ENCODE assay signal across 1 cellular context in the genomic region with DNA sequence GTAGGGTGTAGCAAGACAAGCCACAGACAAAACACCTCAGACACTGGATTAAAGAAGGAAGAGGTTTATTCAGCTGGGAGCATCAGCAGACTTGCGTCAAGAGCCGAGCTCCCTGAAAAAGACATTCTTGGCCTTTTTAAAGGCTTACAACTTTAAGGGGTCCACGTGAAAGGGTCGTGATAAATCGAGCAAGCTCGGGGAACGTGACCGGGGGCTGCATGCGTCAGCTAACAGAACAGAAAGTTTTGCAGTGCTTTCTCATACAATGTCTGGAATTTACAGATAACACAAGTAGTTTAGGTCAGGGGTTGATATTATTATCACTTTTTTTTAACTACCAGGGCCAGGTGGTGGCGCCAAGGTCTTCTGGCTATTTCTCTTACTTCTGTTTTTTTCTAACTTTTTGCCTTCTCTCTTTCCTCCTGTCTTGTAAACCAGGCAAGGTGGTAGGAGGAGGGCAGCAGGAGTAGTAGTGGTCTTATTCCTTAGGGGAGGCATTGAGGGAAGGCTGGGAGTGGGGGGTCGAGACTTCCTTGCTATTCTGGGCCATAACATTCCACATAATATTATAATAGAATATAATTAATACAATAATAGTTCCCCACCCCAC.
TF ChIP-seq lines count a peak whose summit lies in the region.

No MANE protein-coding gene starts in this region.

TF ChIP-seq in endothelial cell of umbilical vein, 7 proteins besides CTCF, POLR2A, EP300 and RAD21:
- no peak for TF ChIP-seq GATA2 (IDR thresholded peaks at IDR 0.05; ENCODE audit: insufficient read depth, insufficient read length, low read depth, low read length)
- TF ChIP-seq JUN (IDR thresholded peaks at IDR 0.05; ENCODE audit: borderline replicate concordance, insufficient read depth, insufficient read length, low read depth): no peak
- TF ChIP-seq POLR2AphosphoS5 (IDR thresholded peaks at IDR 0.05; ENCODE audit: insufficient read depth, low read depth, low read length): no peak
- TF ChIP-seq, protein P1, sequence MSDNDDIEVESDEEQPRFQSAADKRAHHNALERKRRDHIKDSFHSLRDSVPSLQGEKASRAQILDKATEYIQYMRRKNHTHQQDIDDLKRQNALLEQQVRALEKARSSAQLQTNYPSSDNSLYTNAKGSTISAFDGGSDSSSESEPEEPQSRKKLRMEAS (IDR thresholded peaks at IDR 0.05; ENCODE audit: insufficient read depth, insufficient read length): no peak
- no peak for TF ChIP-seq EZH2 (IDR thresholded peaks at IDR 0.05; ENCODE audit: borderline replicate concordance, low read depth, low read length, severe bottlenecking)
- TF ChIP-seq FOS (IDR thresholded peaks at IDR 0.05; ENCODE audit: borderline replicate concordance, insufficient read depth, low read length): no peak
- TF ChIP-seq MYC (IDR thresholded peaks at IDR 0.05; ENCODE audit: low read depth, low read length): no peak
